1 cellular context compared by ENCODE assay signal in genomic region chr19:52665047-52665446, GRCh38.
TF ChIP-seq lines count a peak whose summit lies in the region.

No MANE protein-coding gene starts in this region.

TF ChIP-seq in GM23338, 12 proteins besides CTCF, POLR2A, EP300 and RAD21 (continued from another document):
- TF ChIP-seq ETS1 (IDR thresholded peaks at IDR 0.05) (no peak), EZH2 (IDR thresholded peaks at IDR 0.05; ENCODE audit: low read depth, unreplicated experiment) (no peak), ZNF462 (CRISPR knock-in tag; IDR thresholded peaks at IDR 0.05) (no peak)
